ENCODE assay signal across 30 cellular contexts in genomic region chr4:184750926-184751584, GRCh38. TPM values are rescaled to one million over a fixed set of nuclear protein-coding genes. Genes with fewer than 3 reads are reported as not detected.
A peak's percentile ranks its signal among the peaks of the same experiment; 100 is the strongest.
DNase-seq lines count a peak whose midpoint lies in the region; ATAC-seq, FAIRE-seq and TF ChIP-seq lines count a peak whose summit lies in the region.
"Had no signal": no experiment of that assay in that cellular context is flagged by ENCODE, and none has a peak within 500 bp of the region (broad histone marks: within the 10 kb centered on the region; RNA-seq: fewer than 3 reads in every experiment).

No MANE protein-coding gene starts in this region.

- no peak overlapping the region for H2BK120ac ChIP-seq in mesenchymal stem cell (ENCODE audit: low read depth, low read length)

- peak overlapping the region; percentile 23 for H2AK5ac ChIP-seq in mesenchymal stem cell (ENCODE audit: low read length, severe bottlenecking)

- H2AFZ ChIP-seq in K562 (ENCODE audit: low read depth, low read length) (no peak overlapping the region), mesenchymal stem cell (ENCODE audit: low read depth, low read length) (no peak overlapping the region)

- no peak overlapping the region for H3K4me3 Mint-ChIP-seq in stimulated activated naive B cell treated with anti-CD40 and anti-IgM and Interleukin-4, amounts not matched to agents 10 μg/mL and 1 μg/mL and 100 μg/mL, for 72 hours
- H3K4me3 Mint-ChIP-seq: activated B cell treated with CpG ODN at 0.5 μM for 24 hours; activated CD4-positive, alpha-beta memory T cell treated with anti-CD3 and anti-CD28 coated beads for 36 hours; activated naive CD8-positive, alpha-beta T cell treated with anti-CD3 and anti-CD28 coated beads, Interleukin-2, amount 10 ng/mL, durations not matched to agents 7 days and 5 days had no signal

- intact Hi-C loops in K562 (cut with micrococcal nuclease): no loop called here

- no TSS peak for BruUV-seq in K562 (replicated peaks; lab: Mats Ljungman, UMichigan)

- H4K91ac ChIP-seq in mesenchymal stem cell (ENCODE audit: low read length): no peak overlapping the region

- no peaks in the 10 kb centered on the region for H3K9me1 ChIP-seq in K562 (ENCODE audit: control insufficient read depth, insufficient read depth, low read length)

- H2BK15ac ChIP-seq in mesenchymal stem cell (ENCODE audit: low read depth, poor library complexity, severe bottlenecking): no peak overlapping the region

- POLR2A ChIA-PET in K562 (lab: Yijun Ruan, JAX): interaction anchor here (0.6 to 1.0 kb wide), 4 partner anchors 9 to 1813 kb away, joined by 3 to 4 read pairs (median 3); partner anchors contain the start of gene CENPU

- H3K4me2 ChIP-seq in K562 (ENCODE audit: insufficient read depth, low read length): no peak overlapping the region
- H3K4me2 ChIP-seq in mesenchymal stem cell (ENCODE audit: low read length, poor library complexity, severe bottlenecking): no peak overlapping the region

- H3K14ac ChIP-seq in mesenchymal stem cell (ENCODE audit: low read length in 2 of 2): no peak overlapping the region

- no peak for TF ChIP-seq POLR2A in K562 (conservative IDR thresholded peaks at IDR 0.05)

- H3K9ac ChIP-seq in K562 (ENCODE audit: insufficient read depth in 1 of 2, low read depth in 2 of 2, low read length in 2 of 2) (no peak overlapping the region), mesenchymal stem cell (ENCODE audit: low read length) (no peak overlapping the region)

- H3K36me3 ChIP-seq in cardiac muscle cell (peaks cover 9% of the 10 kb centered on the region), right atrium auricular region (peaks cover 5% of the 10 kb centered on the region), K562 (ENCODE audit: control insufficient read depth, insufficient read depth, low read length) (no peaks in the 10 kb centered on the region), mesenchymal stem cell (ENCODE audit: control insufficient read depth in 1 of 2, insufficient read depth in 2 of 2, low read depth in 1 of 2, low read length in 2 of 2) (peaks cover 9 to 17% of the 10 kb centered on the region in 2 experiments)

- no peak overlapping the region for H3K4me3 ChIP-seq in cardiac muscle cell
- H3K4me3 ChIP-seq in right atrium auricular region: no peak overlapping the region
- H3K4me3 ChIP-seq in K562: no peak overlapping the region
- H3K4me3 ChIP-seq in mesenchymal stem cell (ENCODE audit: insufficient read depth in 1 of 2, low read depth in 1 of 2, low read length in 2 of 2): no peak overlapping the region
- H3K4me3 ChIP-seq: gastroesophageal sphincter, suprapubic skin had no signal

- H3K4ac ChIP-seq in mesenchymal stem cell (ENCODE audit: low read depth in 1 of 2, low read length in 2 of 2): no peak overlapping the region

- no peak overlapping the region for H2BK12ac ChIP-seq in mesenchymal stem cell (ENCODE audit: low read length in 2 of 2)

- H3K36me3 Mint-ChIP-seq in stimulated activated naive B cell treated with anti-CD40 and anti-IgM and Interleukin-4, amounts not matched to agents 10 μg/mL and 1 μg/mL and 100 μg/mL, for 72 hours: peaks cover 44 to 66% of the 10 kb centered on the region in 2 donors

- H2BK5ac ChIP-seq in mesenchymal stem cell (ENCODE audit: low read depth, low read length, poor library complexity, severe bottlenecking): no peak overlapping the region

- no peaks in the 10 kb centered on the region for H3K9me3 Mint-ChIP-seq in stimulated activated naive B cell treated with anti-CD40 and anti-IgM and Interleukin-4, amounts not matched to agents 10 μg/mL and 1 μg/mL and 100 μg/mL, for 72 hours
- H3K9me3 Mint-ChIP-seq: activated B cell treated with CpG ODN at 0.5 μM for 24 hours; activated CD4-positive, alpha-beta memory T cell treated with anti-CD3 and anti-CD28 coated beads for 36 hours; activated naive CD8-positive, alpha-beta T cell treated with anti-CD3 and anti-CD28 coated beads, Interleukin-2, amount 10 ng/mL, durations not matched to agents 7 days and 5 days; activated T-helper 2 cell treated with anti-CD3 and anti-CD28 coated beads, Interferon-gamma antibody, Interleukin-2, Interleukin-4, amounts not matched to agents 10 μg/mL and 5 μg/mL and 100 μg/mL, durations not matched to agents 14 hours and 24 hours and 36 hours had no signal

- TF ChIP-seq EP300 in K562 (IDR thresholded peaks at IDR 0.05; ENCODE audit: low read length): no peak

- H3K4me1 Mint-ChIP-seq in stimulated activated naive B cell treated with anti-CD40 and anti-IgM and Interleukin-4, amounts not matched to agents 10 μg/mL and 1 μg/mL and 100 μg/mL, for 72 hours: peaks cover 32 to 58% of the 10 kb centered on the region in 2 donors

- H3K27ac ChIP-seq in cardiac muscle cell (peak overlapping the region; percentile 80), right atrium auricular region (peak overlapping the region in 1 of 2 donors; percentile 4), K562 (ENCODE audit: extremely low read depth, low read depth, low read length) (no peak overlapping the region), mesenchymal stem cell (ENCODE audit: low read length, poor library complexity, severe bottlenecking) (no peak overlapping the region)
- H3K27ac ChIP-seq: gastroesophageal sphincter, HL-60, suprapubic skin had no signal

- H3K27ac Mint-ChIP-seq in stimulated activated naive B cell treated with anti-CD40 and anti-IgM and Interleukin-4, amounts not matched to agents 10 μg/mL and 1 μg/mL and 100 μg/mL, for 72 hours: peak overlapping the region; percentile 70
- H3K27ac Mint-ChIP-seq: activated B cell treated with CpG ODN at 0.5 μM for 24 hours; activated CD4-positive, alpha-beta memory T cell treated with anti-CD3 and anti-CD28 coated beads for 36 hours; activated T-helper 2 cell treated with anti-CD3 and anti-CD28 coated beads, Interferon-gamma antibody, Interleukin-2, Interleukin-4, amounts not matched to agents 10 μg/mL and 5 μg/mL and 100 μg/mL, durations not matched to agents 14 hours and 24 hours and 36 hours had no signal

- TF ChIP-seq CTCF in cardiac muscle cell (IDR thresholded peaks at IDR 0.05; ENCODE audit: low read depth, low read length) (no peak), right atrium auricular region (IDR thresholded peaks at IDR 0.05) (no peak), K562 (IDR thresholded peaks at IDR 0.05 in 2 of 3, conservative IDR thresholded peaks at IDR 0.05 in 1 of 3; ENCODE audit: insufficient read depth in 2 of 3, low read depth in 1 of 3, low read length in 3 of 3) (no peak)

- no peak overlapping the region for H3K18ac ChIP-seq in mesenchymal stem cell (ENCODE audit: low read depth in 1 of 2, low read length in 2 of 2)

- FAIRE-seq in K562 (lab: Jason Lieb, UNC): no peak
- FAIRE-seq: GM18507, keratinocyte, small intestine, urothelium cell line had no signal

- no peaks in the 10 kb centered on the region for H3K79me1 ChIP-seq in mesenchymal stem cell (replicated peaks; ENCODE audit: low read length, poor library complexity, severe bottlenecking)

- H3K79me2 ChIP-seq in K562 (ENCODE audit: control insufficient read depth, insufficient read depth, low read length): no peaks in the 10 kb centered on the region

- ATAC-seq in K562 (peak; percentile 36; the same call in 2 of the 3 replicates), HG02973 (IDR thresholded peaks at IDR 0.05; ENCODE audit: unreplicated experiment) (no peak)
- ATAC-seq in stimulated activated naive B cell treated with anti-CD40 and anti-IgM and Interleukin-4, amounts not matched to agents 10 μg/mL and 1 μg/mL and 100 μg/mL, for 72 hours (replicated peaks): no peak
- ATAC-seq: gastroesophageal sphincter had no signal

- CTCF ChIA-PET in K562 (lab: Yijun Ruan, JAX; ENCODE audit: low intra/inter-chr PET ratio): no interaction called here

- DNase-seq in cardiac muscle cell (ENCODE audit: low read depth in 1 of 2, low spot score in 1 of 2) (peak; percentile 75 to 83), right atrium auricular region (ENCODE audit: low spot score) (no peak), K562 (ENCODE audit: extremely low read depth in 1 of 4, low spot score in 3 of 4) (peak in 2 of 4 experiments; percentile 22 to 32), mesenchymal stem cell (no peak), NCI-H1694 treated with DMSO at 0.1 percent for 48 hours (lab: John Stamatoyannopoulos, UW) (no peak), NCI-H526 treated with DMSO at 0.1 percent for 48 hours (lab: John Stamatoyannopoulos, UW) (no peak)
- DNase-seq in stimulated activated naive B cell treated with anti-CD40 and anti-IgM and Interleukin-4, amounts not matched to agents 10 μg/mL and 1 μg/mL and 100 μg/mL, for 72 hours: no peak
- DNase-seq: activated B cell treated with CpG ODN at 0.5 μM for 24 hours; activated CD4-positive, alpha-beta memory T cell treated with anti-CD3 and anti-CD28 coated beads for 36 hours; activated CD8-positive, alpha-beta memory T cell treated with anti-CD3 and anti-CD28 coated beads, Interleukin-2, amount 50 U/mL, for 48 hours; activated naive CD8-positive, alpha-beta T cell treated with anti-CD3 and anti-CD28 coated beads, Interleukin-2, amount 10 ng/mL, durations not matched to agents 7 days and 5 days; DMS53; effector CD4-positive, alpha-beta T cell; GDM1; GOT3; NCI-H1092 treated with DMSO at 0.1 percent for 48 hours; NCI-H2029 treated with DMSO at 0.1 percent for 48 hours; NCI-H2227 treated with DMSO at 0.1 percent for 48 hours; NCI-H82; nucleus accumbens; small intestine; stimulated activated CD4-positive, alpha-beta T cell treated with anti-CD3 and anti-CD28 coated beads, Interleukin-2, amount 100 ng/mL, for 24 hours had no signal

- H4K20me1 ChIP-seq in K562 (replicated peaks; ENCODE audit: control insufficient read depth, insufficient read depth, low read length): no peaks in the 10 kb centered on the region

- in situ Hi-C loops in K562 (cut with MboI): no loop called here

- no peaks in the 10 kb centered on the region for H3K9me3 ChIP-seq in cardiac muscle cell (ENCODE audit: low read depth)
- no peaks in the 10 kb centered on the region for H3K9me3 ChIP-seq in right atrium auricular region
- no peaks in the 10 kb centered on the region for H3K9me3 ChIP-seq in K562 (replicated peaks; ENCODE audit: control insufficient read depth, insufficient read depth, low read depth, low read length)
- no peaks in the 10 kb centered on the region for H3K9me3 ChIP-seq in mesenchymal stem cell (ENCODE audit: control insufficient read depth, low read length)
- H3K9me3 ChIP-seq: gastroesophageal sphincter, suprapubic skin had no signal

- 39% methylated on average over 8 of the region's 8 CpGs for WGBS in K562 (ENCODE audit: insufficient coverage, low coverage, missing lambda C conversion rate)
- WGBS in mesenchymal stem cell: 78% methylated on average over 8 of the region's 8 CpGs

- peaks cover 27% of the 10 kb centered on the region for H3K4me1 ChIP-seq in cardiac muscle cell (ENCODE audit: low read depth)
- H3K4me1 ChIP-seq in right atrium auricular region: peaks cover 0 to 67% of the 10 kb centered on the region in 2 donors
- peaks cover 18 to 19% of the 10 kb centered on the region in 2 experiments for H3K4me1 ChIP-seq in K562 (replicated peaks in 1 of 2; ENCODE audit: control insufficient read depth in 2 of 2, insufficient read depth in 2 of 2, low read length in 2 of 2)
- H3K4me1 ChIP-seq in mesenchymal stem cell (ENCODE audit: control insufficient read depth, insufficient read depth, low read depth, low read length): peaks cover 19% of the 10 kb centered on the region

- no peak for TF ChIP-seq RAD21 in K562 (CRISPR knock-in tag; conservative IDR thresholded peaks at IDR 0.05 in 1 of 2, IDR thresholded peaks at IDR 0.05 in 1 of 2)

- H4K8ac ChIP-seq in mesenchymal stem cell (ENCODE audit: low read length): no peak overlapping the region

- H3K27me3 ChIP-seq in cardiac muscle cell (no peaks in the 10 kb centered on the region), right atrium auricular region (no peaks in the 10 kb centered on the region), K562 (ENCODE audit: control insufficient read depth in 2 of 2, insufficient read depth in 2 of 2, low read length in 2 of 2) (no peaks in the 10 kb centered on the region), mesenchymal stem cell (ENCODE audit: control insufficient read depth in 1 of 2, insufficient read depth in 1 of 2, low read length in 2 of 2) (no peaks in the 10 kb centered on the region)
- H3K27me3 ChIP-seq: gastroesophageal sphincter, suprapubic skin had no signal

- no peak overlapping the region for H3K23ac ChIP-seq in mesenchymal stem cell (ENCODE audit: low read length in 2 of 2)

- H3K27me3 Mint-ChIP-seq in stimulated activated naive B cell treated with anti-CD40 and anti-IgM and Interleukin-4, amounts not matched to agents 10 μg/mL and 1 μg/mL and 100 μg/mL, for 72 hours: no peaks in the 10 kb centered on the region
- H3K27me3 Mint-ChIP-seq: activated B cell treated with CpG ODN at 0.5 μM for 24 hours; activated CD4-positive, alpha-beta memory T cell treated with anti-CD3 and anti-CD28 coated beads for 36 hours had no signal

RNA-seq across cellular contexts. Expression of gene CENPU, which starts 17.2 kb away (rescaled TPM):
- total RNA-seq in cardiac muscle cell: 8.7 TPM in 2 replicates
- 9.9 and 16.5 TPM in 2 replicates for polyA plus RNA-seq in cardiac muscle cell
- 1 to 10 TPM in 1 of 2 donors, under 1 TPM in 1; 0.85 to 1.1 TPM for total RNA-seq in right atrium auricular region
- 22.8 and 65.9 TPM in 2 replicates for total RNA-seq in K562 (2011; cell fraction: chromatin; rRNA removed; ENCODE audit: low replicate concordance)
- 11.3 and 12.8 TPM in 2 replicates for total RNA-seq in K562 (2011; cell fraction: nucleolus; rRNA removed)
- total RNA-seq in K562 (2011; cell fraction: nucleoplasm; rRNA removed): 24.1 and 26.8 TPM in 2 replicates
- 44.8 and 65.5 TPM in 2 replicates for total RNA-seq in K562 (2014; rRNA removed)
- total RNA-seq in K562 (2014; rRNA removed; fragmentation: Illumina TruSeq; extraction: Trizol): 97.0 and 120 TPM in 2 replicates
- total RNA-seq in K562 (2015; rRNA removed; fragmentation: Illumina TruSeq; extraction: Trizol): 80.7 and 85.8 TPM in 2 replicates
- 61.5 and 65.3 TPM in 2 replicates for total RNA-seq in K562 (2021)
- polyA plus RNA-seq in K562 (2011; rRNA removed): 85.2 and 98.7 TPM in 2 replicates
- 6.5 and 18.3 TPM in 2 replicates for polyA plus RNA-seq in K562 (2011; cell fraction: cytosol; rRNA removed)
- 32.3 and 51.0 TPM in 2 replicates for polyA plus RNA-seq in K562 (2011; cell fraction: nucleus; rRNA removed)
- 46.9 and 78.6 TPM in 2 replicates for polyA plus RNA-seq in K562 (2012)
- 83.0 and 95.8 TPM in 2 replicates for polyA plus RNA-seq in K562 (2014; fragmentation: Illumina TruSeq; extraction: Trizol)
- 10 to 100 TPM; 39.4 to 53.7 TPM for polyA plus RNA-seq in K562 (2014; fragmentation: Nextera tagmentation; extraction: Ambion mirVana)
- polyA plus RNA-seq in K562 (2014; rRNA removed): 74.3 and 84.3 TPM in 2 replicates
- 47.8 and 60.0 TPM in 2 replicates for polyA minus RNA-seq in K562 (2011; rRNA and poly(A)+ RNA removed)
- polyA minus RNA-seq in K562 (2011; cell fraction: cytosol; rRNA and poly(A)+ RNA removed): 18.9 and 22.0 TPM in 2 replicates
- polyA minus RNA-seq in K562 (2011; cell fraction: nucleus; rRNA and poly(A)+ RNA removed): 15.9 and 31.9 TPM in 2 replicates
- polyA plus RNA-seq in mesenchymal stem cell (2013, experiment 1 of 2): 6.4 TPM
- polyA plus RNA-seq in mesenchymal stem cell (2013, experiment 2 of 2): 6.5 TPM

Comparison
In these comparisons a context has a peak if more than half of its experiments do, and no peak if none do; other contexts are left out.
1. DNase-seq: peak in cardiac muscle cell (2 of 2); none in right atrium auricular region (single experiment), mesenchymal stem cell (single experiment), stimulated activated naive B cell treated with anti-CD40 and anti-IgM and Interleukin-4, amounts not matched to agents 10 μg/mL and 1 μg/mL and 100 μg/mL, for 72 hours (single experiment), NCI-H1694 treated with DMSO at 0.1 percent for 48 hours (single experiment) and NCI-H526 treated with DMSO at 0.1 percent for 48 hours (single experiment).